ENCODE assay signal across 1 cellular context in genomic region chr1:169485427-169486280, GRCh38.
TF ChIP-seq lines count a peak whose summit lies in the region.

Gene SLC19A2, minus strand, starts transcription at chr1:169485944. Its CDS starts 178 bp downstream, at chr1:169485766.

TF ChIP-seq in HepG2, 621 proteins besides CTCF, POLR2A, EP300 and RAD21 (continued from another document and continues in another):
- TF ChIP-seq PAXIP1 (CRISPR knock-in tag; conservative IDR thresholded peaks at IDR 0.05) (no peak; the same call in 1 of the 2 replicates), TARDBP (CRISPR knock-in tag; IDR thresholded peaks at IDR 0.05) (no peak; the same call in none of the 2 replicates), ZNF839 (CRISPR knock-in tag; IDR thresholded peaks at IDR 0.05; ENCODE audit: borderline replicate concordance) (no peak), ZMYM3 (CRISPR knock-in tag; IDR thresholded peaks at IDR 0.05) (0 out of 2 replicates have a peak, but pooled peaks have one; percentile 45), KDM1A (CRISPR knock-in tag; IDR thresholded peaks at IDR 0.05) (no peak), ZNF773 (CRISPR knock-in tag; IDR thresholded peaks at IDR 0.05; ENCODE audit: borderline replicate concordance) (0 out of 2 replicates have a peak, but pooled peaks have one; percentile 21), SPEN (CRISPR knock-in tag; IDR thresholded peaks at IDR 0.05; ENCODE audit: low read depth) (peak; percentile 81; the same call in 1 of the 2 replicates), MED13 (CRISPR knock-in tag; IDR thresholded peaks at IDR 0.05) (peak; percentile 82), MNT (IDR thresholded peaks at IDR 0.05) (peak; percentile 70), ZNF264 (CRISPR knock-in tag; IDR thresholded peaks at IDR 0.05) (peak; percentile 49; the same call in 1 of the 2 replicates), IRF9 (CRISPR knock-in tag; IDR thresholded peaks at IDR 0.05; ENCODE audit: borderline replicate concordance) (peak; percentile 73; the same call in 1 of the 2 replicates), ZNF143 (CRISPR knock-in tag; IDR thresholded peaks at IDR 0.05) (0 out of 2 replicates have a peak, but pooled peaks have one; percentile 10), TFE3 (CRISPR knock-in tag; IDR thresholded peaks at IDR 0.05) (peak; percentile 84), ZNF282 (IDR thresholded peaks at IDR 0.05; ENCODE audit: partially characterized antibody) (no peak), ZNF224 (CRISPR knock-in tag; IDR thresholded peaks at IDR 0.05) (peak; percentile 66; the same call in 1 of the 2 replicates), HNF1B (CRISPR knock-in tag; IDR thresholded peaks at IDR 0.05) (peak; percentile 75), ZBTB3 (CRISPR knock-in tag; IDR thresholded peaks at IDR 0.05; ENCODE audit: borderline replicate concordance, low read depth) (no peak; the same call in 1 of the 2 replicates), ZNF598 (CRISPR knock-in tag; IDR thresholded peaks at IDR 0.05; ENCODE audit: borderline replicate concordance) (no peak), ZNF12 (CRISPR knock-in tag; IDR thresholded peaks at IDR 0.05) (no peak; the same call in 1 of the 2 replicates), ZNF430 (CRISPR knock-in tag; IDR thresholded peaks at IDR 0.05) (peak; percentile 83), CEBPZ (IDR thresholded peaks at IDR 0.05; ENCODE audit: low read length) (no peak), RERE (CRISPR knock-in tag; IDR thresholded peaks at IDR 0.05; ENCODE audit: low read depth) (no peak), MATR3 (CRISPR knock-in tag; IDR thresholded peaks at IDR 0.05) (no peak), U2AF2 (IDR thresholded peaks at IDR 0.05; ENCODE audit: low read depth, low read length) (no peak), ZNF17 (CRISPR knock-in tag; IDR thresholded peaks at IDR 0.05) (no peak), ZNF720 (CRISPR knock-in tag; IDR thresholded peaks at IDR 0.05) (no peak), PBX3 (CRISPR knock-in tag; IDR thresholded peaks at IDR 0.05; ENCODE audit: borderline replicate concordance) (no peak), EEA1 (CRISPR knock-in tag; IDR thresholded peaks at IDR 0.05; ENCODE audit: borderline replicate concordance) (peak; percentile 62; the same call in 1 of the 2 replicates), ZNF615 (CRISPR knock-in tag; IDR thresholded peaks at IDR 0.05; ENCODE audit: borderline replicate concordance) (peak; percentile 58; the same call in 1 of the 2 replicates), NFKB2 (CRISPR knock-in tag; IDR thresholded peaks at IDR 0.05; ENCODE audit: borderline replicate concordance) (peak; percentile 67; the same call in 1 of the 2 replicates), FOXC1 (CRISPR knock-in tag; IDR thresholded peaks at IDR 0.05; ENCODE audit: borderline replicate concordance) (0 out of 2 replicates have a peak, but pooled peaks have one; percentile 35), RARG (CRISPR knock-in tag; IDR thresholded peaks at IDR 0.05; ENCODE audit: low read depth) (no peak), SMC3 (IDR thresholded peaks at IDR 0.05; ENCODE audit: low read length) (no peak), ETS1 (CRISPR knock-in tag; IDR thresholded peaks at IDR 0.05) (no peak), ZMAT5 (CRISPR knock-in tag; IDR thresholded peaks at IDR 0.05; ENCODE audit: borderline replicate concordance, low read depth) (no peak), MXD4 (CRISPR knock-in tag; IDR thresholded peaks at IDR 0.05) (peak; percentile 87), SRSF9 (IDR thresholded peaks at IDR 0.05; ENCODE audit: borderline replicate concordance, insufficient read depth, low read depth, low read length, poor library complexity, severe bottlenecking) (no peak)
